Comparison of ENCODE assay signal across 17 cellular contexts in the genomic region with DNA sequence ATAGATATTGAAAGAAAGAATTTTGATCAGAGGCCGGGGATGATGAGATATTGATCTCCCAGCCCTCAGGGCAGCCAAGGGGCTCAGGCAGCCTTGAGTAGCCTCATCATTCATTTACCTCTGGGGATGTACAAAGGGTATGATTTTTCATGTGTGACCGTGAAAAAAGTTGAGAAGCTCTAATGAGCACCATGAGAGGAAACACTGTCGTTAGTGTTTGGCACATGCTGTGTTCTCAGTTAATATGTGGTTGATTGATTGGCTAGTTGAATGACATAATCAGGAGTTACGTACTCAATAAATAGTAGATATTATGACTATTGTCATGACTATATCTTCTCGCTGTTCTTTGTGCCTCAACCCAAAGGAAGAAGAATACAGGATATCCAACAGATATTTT. TPM values are rescaled to one million over a fixed set of nuclear protein-coding genes. Genes with fewer than 3 reads are reported as not detected.
A peak's percentile ranks its signal among the peaks of the same experiment; 100 is the strongest.
DNase-seq lines count a peak whose midpoint lies in the region; ATAC-seq and TF ChIP-seq lines count a peak whose summit lies in the region.
"Had no signal": no experiment of that assay in that cellular context is flagged by ENCODE, and none has a peak within 500 bp of the region (broad histone marks: within the 10 kb centered on the region; RNA-seq: fewer than 3 reads in every experiment).

No MANE protein-coding gene starts in this region.

- intact Hi-C loops in OCI-LY7 (cut with micrococcal nuclease; ENCODE audit: unreplicated experiment), result no loop called here
- intact Hi-C loops in left ventricle myocardium superior (cut with micrococcal nuclease), result no loop called here

- no peaks in the 10 kb centered on the region for H3K27me3 Mint-ChIP-seq in memory B cell

- H3K9me3 ChIP-seq in BLaER1 treated with 17β-estradiol and CSF1 and Interleukin-3, amounts not matched to agents 10 nM and 100 nM (replicated peaks in 1 of 11), result no peaks in the 10 kb centered on the region
- H3K9me3 ChIP-seq in OCI-LY7 (ENCODE audit: low read length), result no peaks in the 10 kb centered on the region
- H3K9me3 ChIP-seq: A549, Caco-2, SJSA1 had no signal

- peak overlapping the region in 8 of 10 experiments; percentile 6 to 58 (median 22); a peak in 8 of 20 replicates for H3K4me3 ChIP-seq in BLaER1 treated with 17β-estradiol and CSF1 and Interleukin-3, amounts not matched to agents 10 nM and 100 nM
- peak overlapping the region; percentile 12 for H3K4me3 ChIP-seq in OCI-LY7 (ENCODE audit: low read depth, low read length, poor library complexity, severe bottlenecking)
- H3K4me3 ChIP-seq: A549, SJSA1 had no signal

- peak overlapping the region; percentile 36 to 74 (median 57); a peak in 21 of 22 replicates for H3K27ac ChIP-seq in BLaER1 treated with 17β-estradiol and CSF1 and Interleukin-3, amounts not matched to agents 10 nM and 100 nM
- H3K27ac ChIP-seq in OCI-LY7 (ENCODE audit: low read depth, low read length, poor library complexity, severe bottlenecking), result peak overlapping the region; percentile 45
- H3K27ac ChIP-seq: A549, SJSA1 had no signal

- peak; percentile 43 for DNase-seq in OCI-LY7 (ENCODE audit: low spot score)
- DNase-seq in memory B cell (ENCODE audit: low spot score in 2 of 2), result no peak
- DNase-seq in DMS53 (lab: John Stamatoyannopoulos, UW), result no peak
- no peak for DNase-seq in left ventricle myocardium superior
- DNase-seq in ureter (ENCODE audit: low spot score), result no peak
- DNase-seq: Caco-2, DMS153, IMR-90, Kasumi-1, NCI-H1105 treated with DMSO at 0.1 percent for 48 hours, NCI-H187, NCI-H345 had no signal

- peak overlapping the region; percentile 98 for H2AFZ ChIP-seq in OCI-LY7 (ENCODE audit: low read length)

- BruUV-seq in OCI-LY7 (replicated peaks; lab: Mats Ljungman, UMichigan), result no TSS peak

- peak overlapping the region; percentile 29 for H3K27ac Mint-ChIP-seq in memory B cell

- no peaks in the 10 kb centered on the region for H3K27me3 ChIP-seq in BLaER1 treated with 17β-estradiol and CSF1 and Interleukin-3, amounts not matched to agents 10 nM and 100 nM
- H3K27me3 ChIP-seq: SJSA1 had no signal

- no peaks in the 10 kb centered on the region for H3K36me3 Mint-ChIP-seq in memory B cell

- H3K4me1 Mint-ChIP-seq in memory B cell, result peaks cover 11% of the 10 kb centered on the region

- no peaks in the 10 kb centered on the region for H3K9me2 ChIP-seq in OCI-LY7 (ENCODE audit: insufficient read depth, low read length)

- no peaks in the 10 kb centered on the region for H3K9me3 Mint-ChIP-seq in memory B cell

- no peaks in the 10 kb centered on the region for H3K36me3 ChIP-seq in BLaER1 treated with 17β-estradiol and CSF1 and Interleukin-3, amounts not matched to agents 10 nM and 100 nM
- no peaks in the 10 kb centered on the region for H3K36me3 ChIP-seq in OCI-LY7 (ENCODE audit: insufficient read depth, low read length)
- H3K36me3 ChIP-seq: SJSA1 had no signal

- peak; percentile 41 for ATAC-seq in HG02610 (IDR thresholded peaks at IDR 0.05; ENCODE audit: unreplicated experiment)
- ATAC-seq in memory B cell (ENCODE audit: low read depth), result peak; percentile 73
- ATAC-seq in left ventricle myocardium superior, result no peak
- ATAC-seq in GM18517 (IDR thresholded peaks at IDR 0.05; ENCODE audit: unreplicated experiment), result no peak
- ATAC-seq: A549 had no signal

- H3K4me2 ChIP-seq in BLaER1 treated with 17β-estradiol and CSF1 and Interleukin-3, amounts not matched to agents 10 nM and 100 nM, result peak overlapping the region; percentile 58 to 92 (median 81)
- H3K4me2 ChIP-seq in OCI-LY7 (ENCODE audit: low read length), result peak overlapping the region; percentile 52
- H3K4me2 ChIP-seq: A549 had no signal

- H4K20me1 ChIP-seq in BLaER1 treated with 17β-estradiol and CSF1 and Interleukin-3, amounts not matched to agents 10 nM and 100 nM, result no peaks in the 10 kb centered on the region
- no peaks in the 10 kb centered on the region for H4K20me1 ChIP-seq in OCI-LY7 (ENCODE audit: insufficient read depth, low read length)

- POLR2A ChIA-PET in OCI-LY7 (lab: Charles Lee), result interaction anchor here (0.6 to 1.3 kb wide), 6 partner anchors 9 to 210 kb away, joined by 3 to 9 read pairs (median 4); no protein-coding TSS in a partner anchor

- H3K9ac ChIP-seq in BLaER1 treated with 17β-estradiol and CSF1 and Interleukin-3, amounts not matched to agents 10 nM and 100 nM, result peak overlapping the region; percentile 38 to 69 (median 54); a peak in 20 of 22 replicates

- H3K79me2 ChIP-seq in OCI-LY7 (ENCODE audit: insufficient read depth, low read depth, low read length), result no peaks in the 10 kb centered on the region

- peaks cover 78 to 100% (median 97%) of the 10 kb centered on the region in 10 experiments for H3K4me1 ChIP-seq in BLaER1 treated with 17β-estradiol and CSF1 and Interleukin-3, amounts not matched to agents 10 nM and 100 nM
- H3K4me1 ChIP-seq in OCI-LY7 (ENCODE audit: insufficient read depth, low read length, poor library complexity, severe bottlenecking), result peaks cover 40% of the 10 kb centered on the region

- no peak for TF ChIP-seq CTCF in OCI-LY7 (conservative IDR thresholded peaks at IDR 0.05; ENCODE audit: low read length)

- CTCF ChIA-PET in OCI-LY7 (lab: Charles Lee; ENCODE audit: unreplicated experiment), result no interaction called here

- no peak overlapping the region for H3K4me3 Mint-ChIP-seq in memory B cell

RNA-seq across cellular contexts. Expression of gene STK38, which starts 12.1 kb away (rescaled TPM):
- total RNA-seq in OCI-LY7 (2014; rRNA removed; shearing (Covaris generic)), result 22.4 and 29.4 TPM in 2 replicates
- total RNA-seq in OCI-LY7 (2022) (42.5 and 46.5 TPM in 2 replicates), left ventricle myocardium superior (19.4 TPM), ureter (47.5 TPM)

RNA-seq across cellular contexts. Expression of gene SRSF3, which starts 34.8 kb away (rescaled TPM):
- total RNA-seq in OCI-LY7 (2014; rRNA removed; shearing (Covaris generic)), result 316 and 557 TPM in 2 replicates
- total RNA-seq in OCI-LY7 (2022) (498 and 539 TPM in 2 replicates), left ventricle myocardium superior (123 TPM), ureter (306 TPM)

Comparison
In these comparisons a context has a peak if more than half of its experiments do, and no peak if none do; other contexts are left out.
1. ATAC-seq: peak in HG02610 (single experiment) and memory B cell (single experiment); none in left ventricle myocardium superior (single experiment) and GM18517 (single experiment).